Comparison of ENCODE assay signal across 8 cellular contexts in the genomic region with DNA sequence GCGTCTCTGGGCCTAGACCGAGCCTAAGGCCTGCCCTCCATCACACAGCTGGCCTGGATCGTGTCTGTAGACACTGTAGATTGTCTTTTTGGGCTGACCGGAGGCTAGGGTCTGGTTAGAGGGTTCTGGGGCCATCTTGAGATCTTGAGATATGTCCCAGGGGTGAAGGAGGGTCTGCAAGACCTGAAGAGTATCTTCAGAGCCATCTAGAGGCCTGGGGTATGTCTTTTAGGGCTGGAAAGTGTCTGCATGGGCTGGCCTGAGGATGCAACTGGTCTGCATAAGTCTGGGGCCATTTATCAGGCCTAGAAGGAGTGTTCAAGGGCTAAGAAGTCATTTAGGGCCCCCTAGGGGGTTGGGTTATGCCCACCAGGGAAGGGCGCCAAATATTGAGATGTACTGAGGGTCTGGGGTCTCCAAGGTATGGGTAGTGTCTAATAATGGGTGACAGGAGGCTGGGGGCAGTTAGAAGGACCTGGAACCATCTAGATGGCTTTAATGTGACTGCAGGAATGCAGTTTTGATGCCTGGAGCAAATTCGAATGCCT. TPM values are rescaled to one million over a fixed set of nuclear protein-coding genes. Genes with fewer than 3 reads are reported as not detected.
DNase-seq lines count a peak whose midpoint lies in the region; ATAC-seq and TF ChIP-seq lines count a peak whose summit lies in the region.

No MANE protein-coding gene starts in this region.

- H3K27me3 ChIP-seq in layer of hippocampus (ENCODE audit: control insufficient read depth, insufficient read depth, low read length) (no peaks in the 10 kb centered on the region), thyroid gland (no peaks in the 10 kb centered on the region)

- peak overlapping the region; percentile 99 for H3K27ac Mint-ChIP-seq in activated CD4-positive, alpha-beta T cell treated with anti-CD3 and anti-CD28 coated beads, Interleukin-2, amount 10 ng/mL, durations not matched to agents 7 days and 5 days
- H3K27ac Mint-ChIP-seq in activated naive CD8-positive, alpha-beta T cell treated with anti-CD3 and anti-CD28 coated beads for 36 hours: peak overlapping the region; percentile 93

- TF ChIP-seq POLR2A in thyroid gland (IDR thresholded peaks at IDR 0.05): no peak

- CTCF ChIA-PET in activated CD4-positive, alpha-beta T cell treated with anti-CD3 and anti-CD28 coated beads, Interleukin-2, amount 10 ng/mL, durations not matched to agents 7 days and 5 days (lab: Charles Lee): interaction anchor here (1.2 to 2.7 kb wide), 7 partner anchors 10 to 116 kb away, joined by 3 to 12 read pairs (median 4); partner anchors contain the start of gene PRMT1

- ATAC-seq in GM18858 (IDR thresholded peaks at IDR 0.05; ENCODE audit: unreplicated experiment): no peak

- intact Hi-C loops in thyroid gland (cut with DNase I): no loop called here

- peak overlapping the region; percentile 47 to 90 (median 75) for H3K4me3 ChIP-seq in thyroid gland (replicated peaks in 1 of 3)

- H3K27ac ChIP-seq in layer of hippocampus (ENCODE audit: low read depth, low read length) (peak overlapping the region; percentile 89), thyroid gland (peak overlapping the region; percentile 63 to 90 (median 75))

- H3K36me3 Mint-ChIP-seq in activated CD4-positive, alpha-beta T cell treated with anti-CD3 and anti-CD28 coated beads, Interleukin-2, amount 10 ng/mL, durations not matched to agents 7 days and 5 days (ENCODE audit: low read depth): peaks cover 20% of the 10 kb centered on the region
- peaks cover 20% of the 10 kb centered on the region for H3K36me3 Mint-ChIP-seq in activated naive CD8-positive, alpha-beta T cell treated with anti-CD3 and anti-CD28 coated beads for 36 hours

- H3K9me3 ChIP-seq in thyroid gland: no peaks in the 10 kb centered on the region

- H3K4me3 Mint-ChIP-seq in activated CD4-positive, alpha-beta T cell treated with anti-CD3 and anti-CD28 coated beads, Interleukin-2, amount 10 ng/mL, durations not matched to agents 7 days and 5 days: peak overlapping the region; percentile 93
- H3K4me3 Mint-ChIP-seq in activated naive CD8-positive, alpha-beta T cell treated with anti-CD3 and anti-CD28 coated beads for 36 hours: peak overlapping the region; percentile 100

- POLR2A ChIA-PET in activated CD4-positive, alpha-beta T cell treated with anti-CD3 and anti-CD28 coated beads, Interleukin-2, amount 10 ng/mL, durations not matched to agents 7 days and 5 days (lab: Charles Lee): no interaction called here

- H3K9me3 Mint-ChIP-seq in activated CD4-positive, alpha-beta T cell treated with anti-CD3 and anti-CD28 coated beads, Interleukin-2, amount 10 ng/mL, durations not matched to agents 7 days and 5 days: no peaks in the 10 kb centered on the region
- H3K9me3 Mint-ChIP-seq in activated naive CD8-positive, alpha-beta T cell treated with anti-CD3 and anti-CD28 coated beads for 36 hours: no peaks in the 10 kb centered on the region

- peaks cover 55% of the 10 kb centered on the region for H3K4me1 Mint-ChIP-seq in activated CD4-positive, alpha-beta T cell treated with anti-CD3 and anti-CD28 coated beads, Interleukin-2, amount 10 ng/mL, durations not matched to agents 7 days and 5 days
- peaks cover 44% of the 10 kb centered on the region for H3K4me1 Mint-ChIP-seq in activated naive CD8-positive, alpha-beta T cell treated with anti-CD3 and anti-CD28 coated beads for 36 hours

- peaks cover 11 to 13% of the 10 kb centered on the region in 2 donors for H3K36me3 ChIP-seq in thyroid gland

- peaks cover 7% of the 10 kb centered on the region for H3K27me3 Mint-ChIP-seq in activated CD4-positive, alpha-beta T cell treated with anti-CD3 and anti-CD28 coated beads, Interleukin-2, amount 10 ng/mL, durations not matched to agents 7 days and 5 days
- no peaks in the 10 kb centered on the region for H3K27me3 Mint-ChIP-seq in activated naive CD8-positive, alpha-beta T cell treated with anti-CD3 and anti-CD28 coated beads for 36 hours

- DNase-seq in activated CD4-positive, alpha-beta T cell treated with anti-CD3 and anti-CD28 coated beads, Interleukin-2, amount 10 ng/mL, durations not matched to agents 7 days and 5 days: no peak
- DNase-seq in activated CD4-positive, alpha-beta T cell treated with anti-CD3 and anti-CD28 coated beads for 4 hours: no peak
- DNase-seq in activated naive CD8-positive, alpha-beta T cell treated with anti-CD3 and anti-CD28 coated beads for 36 hours: no peak
- no peak for DNase-seq in thyroid gland
- no peak for DNase-seq in epidermal melanocyte (ENCODE audit: insufficient read length, low spot score)
- no peak for DNase-seq in activated CD4-positive, alpha-beta T cell treated with anti-CD3 and anti-CD28 coated beads for 1 hour

- peaks cover 25 to 48% of the 10 kb centered on the region in 2 donors for H3K4me1 ChIP-seq in thyroid gland

- 7 to 9% methylated on average over 5 to 6 of the region's 6 CpGs for WGBS in thyroid gland, 2 donors

- no peak for TF ChIP-seq CTCF in thyroid gland (IDR thresholded peaks at IDR 0.05)

RNA-seq across cellular contexts. Expression of gene SCAF1, which starts 0.6 kb away (rescaled TPM):
- 10 to 100 TPM; 48.1 to 59.9 TPM for total RNA-seq in activated CD4-positive, alpha-beta T cell treated with anti-CD3 and anti-CD28 coated beads, Interleukin-2, amount 10 ng/mL, durations not matched to agents 7 days and 5 days
- 10 to 100 TPM; 58.9 to 62.2 TPM for total RNA-seq in activated naive CD8-positive, alpha-beta T cell treated with anti-CD3 and anti-CD28 coated beads for 36 hours
- 10 to 100 TPM; 17.5 to 38.4 (median 25.8) TPM for total RNA-seq in thyroid gland

RNA-seq across cellular contexts. Expression of gene RRAS, which starts 2.6 kb away (rescaled TPM):
- 1 to 10 TPM; 9.0 to 9.5 TPM for total RNA-seq in activated CD4-positive, alpha-beta T cell treated with anti-CD3 and anti-CD28 coated beads, Interleukin-2, amount 10 ng/mL, durations not matched to agents 7 days and 5 days
- total RNA-seq in activated naive CD8-positive, alpha-beta T cell treated with anti-CD3 and anti-CD28 coated beads for 36 hours: 1 to 10 TPM; 4.4 to 5.0 TPM
- 10 to 100 TPM; 24.0 to 44.5 (median 28.8) TPM for total RNA-seq in thyroid gland

RNA-seq across cellular contexts. Expression of gene IRF3, which starts 23.1 kb away (rescaled TPM):
- 100 to 1,000 TPM; 157 to 168 TPM for total RNA-seq in activated CD4-positive, alpha-beta T cell treated with anti-CD3 and anti-CD28 coated beads, Interleukin-2, amount 10 ng/mL, durations not matched to agents 7 days and 5 days
- 100 to 1,000 TPM in 1 of 2 experiments, 10 to 100 TPM in 1; 94.5 to 105 TPM for total RNA-seq in activated naive CD8-positive, alpha-beta T cell treated with anti-CD3 and anti-CD28 coated beads for 36 hours
- total RNA-seq in thyroid gland: 10 to 100 TPM; 41.5 to 62.5 (median 52.3) TPM

RNA-seq across cellular contexts. Expression of gene BCL2L12, which starts 23.2 kb away (rescaled TPM):
- total RNA-seq in activated CD4-positive, alpha-beta T cell treated with anti-CD3 and anti-CD28 coated beads, Interleukin-2, amount 10 ng/mL, durations not matched to agents 7 days and 5 days: 10 to 100 TPM; 73.9 to 80.7 TPM
- total RNA-seq in activated naive CD8-positive, alpha-beta T cell treated with anti-CD3 and anti-CD28 coated beads for 36 hours: 10 to 100 TPM; 74.1 to 81.9 TPM
- 1 to 10 TPM; 4.7 to 8.1 (median 7.2) TPM for total RNA-seq in thyroid gland

RNA-seq across cellular contexts. Expression of gene PRMT1, which starts 34.5 kb away (rescaled TPM):
- 100 to 1,000 TPM; 125 to 130 TPM for total RNA-seq in activated CD4-positive, alpha-beta T cell treated with anti-CD3 and anti-CD28 coated beads, Interleukin-2, amount 10 ng/mL, durations not matched to agents 7 days and 5 days
- 100 to 1,000 TPM; 538 to 547 TPM for total RNA-seq in activated naive CD8-positive, alpha-beta T cell treated with anti-CD3 and anti-CD28 coated beads for 36 hours
- total RNA-seq in thyroid gland: 100 to 1,000 TPM; 117 to 156 (median 139) TPM
